ENCODE assay signal across 25 cellular contexts in genomic region chr6:107243471-107243870, GRCh38.
"Had no signal": no experiment of that assay in that cellular context is flagged by ENCODE, and none has a peak within 500 bp of the region (broad histone marks: within the 10 kb centered on the region; RNA-seq: fewer than 3 reads in every experiment).

No MANE protein-coding gene starts in this region.

- ATAC-seq: naive thymus-derived CD8-positive, alpha-beta T cell; natural killer cell treated with Interleukin-12 subunit alpha and Interleukin-12 subunit beta and Interleukin-15 and Interleukin-18, amount 100 ng/mL, for 72 hours; psoas muscle; right cardiac atrium; right lobe of liver; stimulated activated effector memory CD8-positive, alpha-beta T cell treated with anti-CD3 and anti-CD28 coated beads, Interleukin-12 subunit alpha, Interleukin-12 subunit beta, amount 100 ng/mL, for 72 hours; stimulated activated naive B cell treated with anti-CD40 and anti-IgM and Interleukin-4, amounts not matched to agents 10 μg/mL and 1 μg/mL and 100 μg/mL, for 72 hours had no signal

- H2AFZ ChIP-seq: parathyroid adenoma had no signal

- H3K27me3 ChIP-seq: ovary, right lobe of liver, sigmoid colon, stomach, tibial artery, transverse colon, upper lobe of left lung, vagina had no signal

- H3K9ac ChIP-seq: parathyroid adenoma had no signal

- H3K27ac ChIP-seq: ovary, parathyroid adenoma, psoas muscle, right lobe of liver, sigmoid colon, stomach, thoracic aorta, tibial artery, transverse colon, vagina had no signal

- H3K4me1 ChIP-seq: parathyroid adenoma, sigmoid colon, tibial artery, transverse colon had no signal

- DNase-seq: naive thymus-derived CD8-positive, alpha-beta T cell; nephron progenitor cell; occipital lobe; ovary; posterior cingulate gyrus; psoas muscle; right cardiac atrium; right lobe of liver; sigmoid colon; small intestine; stimulated activated CD4-positive, alpha-beta T cell treated with anti-CD3 and anti-CD28 coated beads, Interleukin-15, amount 100 ng/mL, for 24 hours; stimulated activated CD4-positive, alpha-beta T cell treated with anti-CD3 and anti-CD28 coated beads, Interleukin-2, amount 100 ng/mL, for 24 hours; stimulated activated CD4-positive, alpha-beta T cell treated with anti-CD3 and anti-CD28 coated beads, Interleukin-2, amount 100 ng/mL, for 48 hours; stimulated activated CD4-positive, alpha-beta T cell treated with anti-CD3 and anti-CD28 coated beads, Interleukin-4, amount 100 ng/mL, for 24 hours; stimulated activated naive B cell treated with anti-CD40 and anti-IgM and Interleukin-4, amounts not matched to agents 10 μg/mL and 1 μg/mL and 100 μg/mL, for 72 hours; stimulated activated naive CD4-positive, alpha-beta T cell treated with Interleukin-2 at 50 U/mL for 16 hours; stomach; tibial artery; transverse colon; upper lobe of left lung had no signal

- H3K79me2 ChIP-seq: parathyroid adenoma had no signal

- H3K36me3 ChIP-seq: ovary, right lobe of liver, sigmoid colon, thoracic aorta, tibial artery, transverse colon, upper lobe of left lung, vagina had no signal

- H3K9me3 ChIP-seq: ovary, psoas muscle, right lobe of liver, sigmoid colon, stomach, thoracic aorta, tibial artery, transverse colon, upper lobe of left lung, vagina had no signal

- H3K4me3 ChIP-seq: ovary, psoas muscle, right lobe of liver, sigmoid colon, stomach, thoracic aorta, tibial artery, transverse colon, upper lobe of left lung, vagina had no signal
